Comparison of ENCODE assay signal across 8 cellular contexts in the genomic region with DNA sequence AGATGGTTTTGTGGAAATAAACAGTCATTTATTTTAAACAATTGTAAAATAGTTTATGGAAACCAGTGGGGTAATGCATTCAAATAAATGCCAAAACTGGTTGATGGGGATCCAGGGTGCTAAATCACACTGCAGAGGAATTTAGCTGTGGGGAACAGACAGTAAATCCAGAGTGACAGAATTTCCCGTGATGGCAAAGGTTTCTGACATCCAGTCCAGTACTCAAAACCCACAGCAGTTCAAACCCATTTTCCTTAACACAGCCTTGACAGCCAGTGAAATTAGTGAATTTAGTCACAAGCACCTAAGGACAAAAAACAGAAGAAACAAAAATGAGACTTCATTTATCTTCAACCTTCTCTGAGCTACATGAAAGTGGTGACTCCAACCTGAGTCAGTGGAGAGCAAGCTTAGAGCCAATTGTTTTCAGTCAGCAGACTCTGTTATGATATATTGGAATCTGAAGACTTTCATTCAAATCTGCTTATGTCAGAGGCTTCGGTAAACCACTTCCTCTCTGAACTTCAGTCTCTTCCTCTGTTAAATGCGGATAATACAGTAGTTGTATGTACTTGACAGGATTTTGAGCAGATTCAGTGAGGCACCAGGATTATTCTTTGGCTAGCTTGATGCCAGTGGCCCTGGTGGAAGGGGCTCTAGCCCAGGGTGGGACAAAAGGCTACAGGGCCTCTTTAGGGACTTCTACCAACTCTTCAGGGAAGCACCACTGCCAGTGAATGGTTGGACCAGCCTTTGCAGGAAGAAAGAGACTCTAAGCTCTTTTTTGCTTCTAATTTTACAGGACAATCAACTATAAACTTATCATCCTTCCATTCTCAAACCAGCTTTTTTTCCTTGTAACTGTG.
DNase-seq lines count a peak whose midpoint lies in the region; TF ChIP-seq lines count a peak whose summit lies in the region.

No MANE protein-coding gene starts in this region.

- no peaks in the 10 kb centered on the region for H3K9me3 ChIP-seq in AG04450 (ENCODE audit: control insufficient read depth, insufficient read depth, low read length)

- peak overlapping the region; percentile 99 for H3K27ac ChIP-seq in AG04450 (ENCODE audit: low read depth, low read length)

- peak; percentile 82 for DNase-seq in AG04450 (ENCODE audit: low read depth, low spot score)
- DNase-seq in HK-2 (ENCODE audit: unreplicated experiment) = peak; percentile 30
- DNase-seq in activated CD4-positive, alpha-beta memory T cell treated with anti-CD3 and anti-CD28 coated beads, Interleukin-2, amount 10 ng/mL, durations not matched to agents 7 days and 5 days = peak; percentile 31
- DNase-seq in glomerular endothelial cell (ENCODE audit: extremely low read depth, low read depth, low spot score) = peak; percentile 79
- DNase-seq in type B pancreatic cell (ENCODE audit: extremely low spot score, unreplicated experiment) = no peak
- no peak for DNase-seq in effector CD4-positive, alpha-beta T cell
- no peak for DNase-seq in DMS79 (lab: John Stamatoyannopoulos, UW)
- no peak for DNase-seq in amygdala (lab: John Stamatoyannopoulos, UW)

- H3K27me3 ChIP-seq in AG04450 (ENCODE audit: control insufficient read depth, insufficient read depth, low read length) = no peaks in the 10 kb centered on the region

- POLR2A ChIA-PET in AG04450 (lab: Yijun Ruan, JAX) = interaction anchor here (0.8 to 1.4 kb wide), 3 partner anchors 14 to 49 kb away, joined by 3 to 8 read pairs (median 3); no protein-coding TSS in a partner anchor
- POLR2A ChIA-PET in activated CD4-positive, alpha-beta memory T cell treated with anti-CD3 and anti-CD28 coated beads, Interleukin-2, amount 10 ng/mL, durations not matched to agents 7 days and 5 days (lab: Charles Lee) = interaction anchor here (0.9 to 1.8 kb wide), 6 partner anchors 9 to 280 kb away, joined by 3 to 15 read pairs (median 4); partner anchors contain the start of gene MAPKAP1

- H3K27ac Mint-ChIP-seq in activated CD4-positive, alpha-beta memory T cell treated with anti-CD3 and anti-CD28 coated beads, Interleukin-2, amount 10 ng/mL, durations not matched to agents 7 days and 5 days = peak overlapping the region; percentile 89
- peak overlapping the region; percentile 55 for H3K27ac Mint-ChIP-seq in type B pancreatic cell

- H3K27me3 Mint-ChIP-seq in activated CD4-positive, alpha-beta memory T cell treated with anti-CD3 and anti-CD28 coated beads, Interleukin-2, amount 10 ng/mL, durations not matched to agents 7 days and 5 days = no peaks in the 10 kb centered on the region
- no peaks in the 10 kb centered on the region for H3K27me3 Mint-ChIP-seq in type B pancreatic cell

- H3K4me1 Mint-ChIP-seq in activated CD4-positive, alpha-beta memory T cell treated with anti-CD3 and anti-CD28 coated beads, Interleukin-2, amount 10 ng/mL, durations not matched to agents 7 days and 5 days = peaks cover 39% of the 10 kb centered on the region
- H3K4me1 Mint-ChIP-seq in type B pancreatic cell (ENCODE audit: unreplicated experiment) = peaks cover 29% of the 10 kb centered on the region

- H3K4me3 ChIP-seq in AG04450 (ENCODE audit: low read depth, low read length) = peak overlapping the region; percentile 18; the same call in 1 of the 2 replicates

- CTCF ChIA-PET in AG04450 (lab: Charles Lee) = no interaction called here
- CTCF ChIA-PET in activated CD4-positive, alpha-beta memory T cell treated with anti-CD3 and anti-CD28 coated beads, Interleukin-2, amount 10 ng/mL, durations not matched to agents 7 days and 5 days (lab: Charles Lee) = interaction anchor here (0.8 to 1.5 kb wide), 6 partner anchors 9 to 186 kb away, joined by 3 to 4 read pairs (median 4); partner anchors contain the start of gene MAPKAP1

- peak overlapping the region; percentile 36 for H3K4me3 Mint-ChIP-seq in activated CD4-positive, alpha-beta memory T cell treated with anti-CD3 and anti-CD28 coated beads, Interleukin-2, amount 10 ng/mL, durations not matched to agents 7 days and 5 days
- H3K4me3 Mint-ChIP-seq in type B pancreatic cell = no peak overlapping the region

- H3K9me3 Mint-ChIP-seq in activated CD4-positive, alpha-beta memory T cell treated with anti-CD3 and anti-CD28 coated beads, Interleukin-2, amount 10 ng/mL, durations not matched to agents 7 days and 5 days = no peaks in the 10 kb centered on the region
- no peaks in the 10 kb centered on the region for H3K9me3 Mint-ChIP-seq in type B pancreatic cell

- H3K36me3 Mint-ChIP-seq in activated CD4-positive, alpha-beta memory T cell treated with anti-CD3 and anti-CD28 coated beads, Interleukin-2, amount 10 ng/mL, durations not matched to agents 7 days and 5 days (ENCODE audit: low read depth) = peaks cover 16% of the 10 kb centered on the region
- H3K36me3 Mint-ChIP-seq in type B pancreatic cell = peaks cover 12% of the 10 kb centered on the region

- TF ChIP-seq CTCF in AG04450 (IDR thresholded peaks at IDR 0.05; ENCODE audit: low read depth, low read length) (no peak), type B pancreatic cell (conservative IDR thresholded peaks at IDR 0.05) (no peak)

Comparison
In these comparisons a context has a peak if more than half of its experiments do, and no peak if none do; other contexts are left out.
1. DNase-seq: peak in AG04450 (single experiment), HK-2 (single experiment), activated CD4-positive, alpha-beta memory T cell treated with anti-CD3 and anti-CD28 coated beads, Interleukin-2, amount 10 ng/mL, durations not matched to agents 7 days and 5 days (single experiment) and glomerular endothelial cell (single experiment); none in type B pancreatic cell (single experiment), effector CD4-positive, alpha-beta T cell (single experiment), DMS79 (single experiment) and amygdala (0 of 56).